14 cellular contexts compared by ENCODE assay signal in genomic region chr16:20906871-20907255, GRCh38. TPM values are rescaled to one million over a fixed set of nuclear protein-coding genes. Genes with fewer than 3 reads are reported as not detected.
DNase-seq lines count a peak whose midpoint lies in the region; ATAC-seq and TF ChIP-seq lines count a peak whose summit lies in the region.
"Had no signal": no experiment of that assay in that cellular context is flagged by ENCODE, and none has a peak within 500 bp of the region (broad histone marks: within the 10 kb centered on the region; RNA-seq: fewer than 3 reads in every experiment).

No MANE protein-coding gene starts in this region.

- peak overlapping the region; percentile 85 for H3K4me2 ChIP-seq in IMR-90 (ENCODE audit: low read depth, low read length)

- peak overlapping the region; percentile 99 for H2BK15ac ChIP-seq in IMR-90 (ENCODE audit: low read depth, low read length)

- BruUV-seq in IMR-90 (replicated peaks; lab: Mats Ljungman, UMichigan) (no TSS peak), MCF 10A (replicated peaks; lab: Mats Ljungman, UMichigan) (no TSS peak)

- H3K56ac ChIP-seq in IMR-90 (ENCODE audit: extremely low read depth, insufficient read depth, low read length): peak overlapping the region; percentile 90; the same call in 1 of the 2 replicates

- peak overlapping the region; percentile 91 for H3K18ac ChIP-seq in IMR-90 (ENCODE audit: low read depth, low read length)

- H3K36me3 ChIP-seq in IMR-90 (ENCODE audit: control insufficient read depth, insufficient read depth, low read length): no peaks in the 10 kb centered on the region
- peaks cover 12% of the 10 kb centered on the region for H3K36me3 ChIP-seq in mesodermal cell (ENCODE audit: control insufficient read depth, insufficient read depth, low read length)
- no peaks in the 10 kb centered on the region for H3K36me3 ChIP-seq in suprapubic skin

- H3K14ac ChIP-seq in IMR-90 (replicated peaks; ENCODE audit: low read depth, low read length): peak overlapping the region; percentile 88

- ATAC-seq in IMR-90 (ENCODE audit: low read depth): no peak
- ATAC-seq in GM21515 (IDR thresholded peaks at IDR 0.05; ENCODE audit: unreplicated experiment): no peak
- ATAC-seq: activated T-helper 17 cell treated with anti-CD3 and anti-CD28 coated beads, Interleukin-2, amount 50 U/mL, for 72 hours; HepG2 had no signal

- peak overlapping the region; percentile 96 for H2AK5ac ChIP-seq in IMR-90 (ENCODE audit: low read depth, low read length)

- H3K27ac ChIP-seq in IMR-90 (ENCODE audit: insufficient read depth, low read length) (peak overlapping the region; percentile 93), mesodermal cell (ENCODE audit: low read depth, low read length, severe bottlenecking) (peak overlapping the region; percentile 42), suprapubic skin (peak overlapping the region; percentile 87)

- H3K4me3 Mint-ChIP-seq in MCF 10A (ENCODE audit: unreplicated experiment): peak overlapping the region; percentile 55
- H3K4me3 Mint-ChIP-seq: activated CD4-positive, alpha-beta memory T cell treated with anti-CD3 and anti-CD28 coated beads for 36 hours; activated T-helper 17 cell treated with anti-CD3 and anti-CD28 coated beads, Interleukin-2, amount 50 U/mL, for 72 hours; CD4-positive, alpha-beta memory T cell had no signal

- H3K36me3 Mint-ChIP-seq in MCF 10A (ENCODE audit: insufficient read depth, unreplicated experiment): no peaks in the 10 kb centered on the region

- peaks cover 32% of the 10 kb centered on the region for H3K9me1 ChIP-seq in IMR-90 (ENCODE audit: insufficient read depth, low read length)

- POLR2A ChIA-PET in IMR-90 (lab: Charles Lee; ENCODE audit: unreplicated experiment) (no interaction called here), MCF 10A (lab: Yijun Ruan, JAX) (interaction anchor here (0.6 to 16.0 kb wide), 6 partner anchors 8 to 394 kb away, joined by 3 to 343 read pairs (median 5); no protein-coding TSS in a partner anchor)

- no peaks in the 10 kb centered on the region for H3K27me3 ChIP-seq in IMR-90 (ENCODE audit: control insufficient read depth, insufficient read depth, low read length)
- H3K27me3 ChIP-seq in suprapubic skin: no peaks in the 10 kb centered on the region

- H3K4ac ChIP-seq in IMR-90 (ENCODE audit: low read depth, low read length): peak overlapping the region; percentile 94

- intact Hi-C loops in IMR-90 (cut with micrococcal nuclease) (no loop called here), MCF 10A (cut with micrococcal nuclease) (no loop called here), lower leg skin (cut with DNase I; ENCODE audit: low total_unique reads) (loop anchor here (10.0 kb wide), 1 partner anchor 1288 kb away; no protein-coding TSS in a partner anchor)

- peak overlapping the region; percentile 97 for H2BK120ac ChIP-seq in IMR-90 (ENCODE audit: low read depth, low read length)

- H3K79me1 ChIP-seq in IMR-90 (ENCODE audit: low read depth in 1 of 2, low read length in 2 of 2): peaks cover 31 to 72% of the 10 kb centered on the region in 2 experiments

- in situ Hi-C loops in IMR-90 (cut with MboI; ENCODE audit: low sequenced_read_pairs): no loop called here

- no CpG with 5 or more reads among the region's 3 CpGs for WGBS in IMR-90 (ENCODE audit: extremely low coverage in 2 of 2, insufficient read length in 1 of 2), 2 experiments
- 100% methylated on average over 1 to 2 of the region's 3 CpGs for WGBS in mesodermal cell (ENCODE audit: insufficient coverage in 2 of 2), 2 experiments
- 68% methylated on average over 3 of the region's 3 CpGs for WGBS in suprapubic skin
- 67 to 71% methylated on average over 3 of the region's 3 CpGs for WGBS in lower leg skin, 2 donors

- peak overlapping the region; percentile 97 for H2BK20ac ChIP-seq in IMR-90 (ENCODE audit: low read depth, low read length)

- no peak for DNase-seq in IMR-90
- no peak for DNase-seq in MCF 10A (ENCODE audit: unreplicated experiment)
- no peak for DNase-seq in suprapubic skin (ENCODE audit: low spot score in 2 of 2)
- no peak for DNase-seq in NCI-H2227 (lab: John Stamatoyannopoulos, UW; ENCODE audit: unreplicated experiment)
- DNase-seq in lower leg skin (ENCODE audit: low spot score in 2 of 2): no peak
- DNase-seq: activated CD4-positive, alpha-beta memory T cell treated with anti-CD3 and anti-CD28 coated beads for 36 hours; CD4-positive, alpha-beta memory T cell; hippocampal formation; mesendoderm; stimulated activated CD4-positive, alpha-beta T cell treated with anti-CD3 and anti-CD28 coated beads, Interleukin-2, amount 100 ng/mL, for 48 hours had no signal

- H3K23ac ChIP-seq in IMR-90 (ENCODE audit: low read depth, low read length): peak overlapping the region; percentile 95

- peak overlapping the region; percentile 94 for H4K91ac ChIP-seq in IMR-90 (ENCODE audit: insufficient read depth, low read depth, low read length)

- TF ChIP-seq EP300 in suprapubic skin (IDR thresholded peaks at IDR 0.05): no peak

- peaks cover 65% of the 10 kb centered on the region for H3K4me1 Mint-ChIP-seq in MCF 10A (ENCODE audit: insufficient read depth, unreplicated experiment)

- H4K5ac ChIP-seq in IMR-90 (ENCODE audit: low read depth, low read length): peak overlapping the region; percentile 93

- peak overlapping the region; percentile 83 to 90 for H4K8ac ChIP-seq in IMR-90 (ENCODE audit: low read depth in 2 of 2, low read length in 2 of 2)

- H2BK5ac ChIP-seq in IMR-90 (ENCODE audit: low read depth, low read length, poor library complexity, severe bottlenecking): peak overlapping the region; percentile 92

- dilution Hi-C loops in IMR-90 (cut with HindIII; ENCODE audit: low sequenced_read_pairs, unreplicated experiment): no loop called here

- no peak for TF ChIP-seq RAD21 in IMR-90 (IDR thresholded peaks at IDR 0.05; ENCODE audit: low read length)

- H3K4me1 ChIP-seq in IMR-90 (ENCODE audit: control insufficient read depth, insufficient read depth, low read length) (peaks cover 24% of the 10 kb centered on the region), mesodermal cell (ENCODE audit: control insufficient read depth, insufficient read depth, low read length, poor library complexity, severe bottlenecking) (peaks cover 46% of the 10 kb centered on the region), suprapubic skin (peaks cover 76% of the 10 kb centered on the region)

- TF ChIP-seq POLR2A in IMR-90 (IDR thresholded peaks at IDR 0.05; ENCODE audit: low read depth, low read length) (no peak), suprapubic skin (IDR thresholded peaks at IDR 0.05) (no peak), lower leg skin (IDR thresholded peaks at IDR 0.05) (no peak)

- H3K27ac Mint-ChIP-seq in MCF 10A (ENCODE audit: low read depth, unreplicated experiment): peak overlapping the region; percentile 86
- H3K27ac Mint-ChIP-seq: activated CD4-positive, alpha-beta memory T cell treated with anti-CD3 and anti-CD28 coated beads for 36 hours; activated T-helper 17 cell treated with anti-CD3 and anti-CD28 coated beads, Interleukin-2, amount 50 U/mL, for 72 hours had no signal

- H3K4me3 ChIP-seq in IMR-90 (ENCODE audit: insufficient read depth, low read depth, low read length) (no peak overlapping the region), mesodermal cell (ENCODE audit: extremely low read depth, insufficient read depth, low read length, poor library complexity, severe bottlenecking) (no peak overlapping the region), suprapubic skin (no peak overlapping the region), lower leg skin (ENCODE audit: low read depth, poor library complexity, severe bottlenecking) (no peak overlapping the region)

- no peak for TF ChIP-seq CTCF in IMR-90 (conservative IDR thresholded peaks at IDR 0.05; ENCODE audit: low read depth, low read length)
- no peak for TF ChIP-seq CTCF in MCF 10A (IDR thresholded peaks at IDR 0.05; ENCODE audit: unreplicated experiment)
- TF ChIP-seq CTCF in suprapubic skin (IDR thresholded peaks at IDR 0.05): no peak
- no peak for TF ChIP-seq CTCF in lower leg skin (IDR thresholded peaks at IDR 0.05)

- peak overlapping the region; percentile 76 for H2AFZ ChIP-seq in IMR-90 (replicated peaks; ENCODE audit: low read length, poor library complexity)

- CTCF ChIA-PET in IMR-90 (lab: Yijun Ruan, JAX): interaction anchor here (1.0 kb wide), 2 partner anchors 41 to 44 kb away, joined by 3 read pairs; no protein-coding TSS in a partner anchor
- CTCF ChIA-PET in MCF 10A (lab: Yijun Ruan, JAX): interaction anchor here (0.6 to 1.2 kb wide), 2 partner anchors 56 to 139 kb away, joined by 4 to 5 read pairs; no protein-coding TSS in a partner anchor

- H3K9me3 Mint-ChIP-seq in MCF 10A (ENCODE audit: unreplicated experiment): no peaks in the 10 kb centered on the region
- H3K9me3 Mint-ChIP-seq: activated CD4-positive, alpha-beta memory T cell treated with anti-CD3 and anti-CD28 coated beads for 36 hours; activated T-helper 17 cell treated with anti-CD3 and anti-CD28 coated beads, Interleukin-2, amount 50 U/mL, for 72 hours had no signal

- H3K9ac ChIP-seq in IMR-90 (ENCODE audit: low read depth, low read length): peak overlapping the region; percentile 43; the same call in 1 of the 2 replicates

- no peaks in the 10 kb centered on the region for H3K27me3 Mint-ChIP-seq in MCF 10A (ENCODE audit: insufficient read depth, unreplicated experiment)
- H3K27me3 Mint-ChIP-seq: activated CD4-positive, alpha-beta memory T cell treated with anti-CD3 and anti-CD28 coated beads for 36 hours; activated T-helper 17 cell treated with anti-CD3 and anti-CD28 coated beads, Interleukin-2, amount 50 U/mL, for 72 hours; CD4-positive, alpha-beta memory T cell had no signal

- no peaks in the 10 kb centered on the region for H3K9me3 ChIP-seq in IMR-90 (ENCODE audit: control insufficient read depth, insufficient read depth, low read length)
- no peaks in the 10 kb centered on the region for H3K9me3 ChIP-seq in mesodermal cell (ENCODE audit: control insufficient read depth, low read length)
- H3K9me3 ChIP-seq in suprapubic skin: no peaks in the 10 kb centered on the region

- H2AK9ac ChIP-seq in IMR-90 (replicated peaks; ENCODE audit: low read depth, low read length, poor library complexity): peak overlapping the region; percentile 96

- no peaks in the 10 kb centered on the region for H4K20me1 ChIP-seq in IMR-90 (ENCODE audit: insufficient read depth, low read length)

RNA-seq across cellular contexts. Expression of gene LYRM1, which starts 6.3 kb away (rescaled TPM):
- total RNA-seq in IMR-90 (2012; rRNA removed) (35.0 and 43.6 TPM in 2 replicates), MCF 10A (2022) (67.3 and 92.8 TPM in 2 replicates), suprapubic skin (10 to 100 TPM; 17.4 to 37.3 (median 30.0) TPM), lower leg skin (10 to 100 TPM; 24.3 to 27.3 (median 25.5) TPM)
- polyA plus RNA-seq in IMR-90 (2012; rRNA removed): 15.8 and 19.0 TPM in 2 replicates
- polyA plus RNA-seq in IMR-90 (2012; cell fraction: cytosol; rRNA removed): 7.2 and 10.4 TPM in 2 replicates
- 3.3 and 13.6 TPM in 2 replicates for polyA plus RNA-seq in IMR-90 (2012; cell fraction: nucleus; rRNA removed; ENCODE audit: low replicate concordance)
- polyA plus RNA-seq in mesodermal cell (2013, experiment 1 of 2): 31.1 TPM
- 31.6 TPM for polyA plus RNA-seq in mesodermal cell (2013, experiment 2 of 2)

RNA-seq across cellular contexts. Expression of gene DCUN1D3, which starts 6.7 kb away (rescaled TPM):
- total RNA-seq in IMR-90 (2012; rRNA removed) (42.3 and 51.7 TPM in 2 replicates), MCF 10A (2022) (31.0 and 31.7 TPM in 2 replicates), suprapubic skin (10 to 100 TPM; 16.6 to 31.8 (median 21.1) TPM), lower leg skin (10 to 100 TPM; 18.2 to 20.8 (median 18.3) TPM)
- polyA plus RNA-seq in IMR-90 (2012; rRNA removed): 7.4 and 8.1 TPM in 2 replicates
- 2.8 and 4.2 TPM in 2 replicates for polyA plus RNA-seq in IMR-90 (2012; cell fraction: cytosol; rRNA removed)
- polyA plus RNA-seq in IMR-90 (2012; cell fraction: nucleus; rRNA removed; ENCODE audit: low replicate concordance): 4.4 and 12.9 TPM in 2 replicates
- polyA plus RNA-seq in mesodermal cell (2013, experiment 1 of 2): 9.2 TPM
- polyA plus RNA-seq in mesodermal cell (2013, experiment 2 of 2): 7.5 TPM

Comparison
In these comparisons a context has a peak if more than half of its experiments do, and no peak if none do; other contexts are left out.
1. H3K27ac ChIP-seq: peak in every context shown above with its lines; median percentile 93 in IMR-90; 87 in suprapubic skin; 42 in mesodermal cell.